17 cellular contexts compared by ENCODE assay signal in genomic region chr11:96334219-96334618, GRCh38. TPM values are rescaled to one million over a fixed set of nuclear protein-coding genes. Genes with fewer than 3 reads are reported as not detected.
A peak's percentile ranks its signal among the peaks of the same experiment; 100 is the strongest.
DNase-seq lines count a peak whose midpoint lies in the region; ATAC-seq and TF ChIP-seq lines count a peak whose summit lies in the region.
"Had no signal": no experiment of that assay in that cellular context is flagged by ENCODE, and none has a peak within 500 bp of the region (broad histone marks: within the 10 kb centered on the region; RNA-seq: fewer than 3 reads in every experiment).

No MANE protein-coding gene starts in this region.

- no peak overlapping the region for H2AFZ ChIP-seq in ACC112 (ENCODE audit: low read length, unreplicated experiment)

- no peaks in the 10 kb centered on the region for H3K9me3 Mint-ChIP-seq in CD4-positive, alpha-beta T cell
- H3K9me3 Mint-ChIP-seq in WTC11 (no peaks in the 10 kb centered on the region), nephron (no peaks in the 10 kb centered on the region)

- H3K4me1 ChIP-seq in ACC112 (ENCODE audit: control insufficient read depth, insufficient read depth, low read length, unreplicated experiment) = peaks cover 90% of the 10 kb centered on the region

- peaks cover 94% of the 10 kb centered on the region for H3K4me1 Mint-ChIP-seq in CD4-positive, alpha-beta T cell (ENCODE audit: low read depth)
- peaks cover 87% of the 10 kb centered on the region for H3K4me1 Mint-ChIP-seq in WTC11
- H3K4me1 Mint-ChIP-seq in nephron = peaks cover 67% of the 10 kb centered on the region

- 0 out of 2 replicates have a peak overlapping the region, but pooled peaks have one; percentile 79 for H3K27ac ChIP-seq in ACC112 (ENCODE audit: low read depth, low read length)
- no peak overlapping the region for H3K27ac ChIP-seq in CD4-positive, alpha-beta T cell (ENCODE audit: low read depth, low read length)
- H3K27ac ChIP-seq: BLaER1 treated with 17β-estradiol and CSF1 and Interleukin-3, amounts not matched to agents 10 nM and 100 nM; SJCRH30 had no signal

- no peak for TF ChIP-seq CTCF in CD4-positive, alpha-beta T cell (IDR thresholded peaks at IDR 0.05)
- TF ChIP-seq CTCF in WTC11 (IDR thresholded peaks at IDR 0.05) (no peak), nephron (IDR thresholded peaks at IDR 0.05; ENCODE audit: unreplicated experiment in 3 of 3) (no peak), lower leg skin (IDR thresholded peaks at IDR 0.05) (no peak)

- no peaks in the 10 kb centered on the region for H3K27me3 Mint-ChIP-seq in CD4-positive, alpha-beta T cell
- H3K27me3 Mint-ChIP-seq in WTC11 (ENCODE audit: low read depth) (no peaks in the 10 kb centered on the region), nephron (ENCODE audit: low read depth) (no peaks in the 10 kb centered on the region)

- H3K79me2 ChIP-seq in ACC112 (ENCODE audit: control insufficient read depth, insufficient read depth, low read length, unreplicated experiment) = peaks cover 94% of the 10 kb centered on the region

- no peaks in the 10 kb centered on the region for H3K27me3 ChIP-seq in ACC112 (ENCODE audit: insufficient read depth, low read length)
- H3K27me3 ChIP-seq in CD4-positive, alpha-beta T cell (ENCODE audit: control insufficient read depth, insufficient read depth, low read length) = no peaks in the 10 kb centered on the region
- H3K27me3 ChIP-seq: BLaER1 treated with 17β-estradiol and CSF1 and Interleukin-3, amounts not matched to agents 10 nM and 100 nM; SJCRH30 had no signal

- H3K36me3 Mint-ChIP-seq in CD4-positive, alpha-beta T cell (ENCODE audit: low read depth) = peaks cover 70% of the 10 kb centered on the region
- 0 out of 2 replicates have a peak, but pooled peaks cover 3% of the 10 kb centered on the region for H3K36me3 Mint-ChIP-seq in WTC11
- no peaks in the 10 kb centered on the region for H3K36me3 Mint-ChIP-seq in nephron (ENCODE audit: low read depth)

- TF ChIP-seq POLR2A in lower leg skin (IDR thresholded peaks at IDR 0.05) = no peak

- WGBS in lower leg skin, 2 donors = 93 to 95% methylated on average over 4 of the region's 4 CpGs

- H3K4me3 Mint-ChIP-seq in CD4-positive, alpha-beta T cell = no peak overlapping the region
- H3K4me3 Mint-ChIP-seq in WTC11 (no peak overlapping the region), nephron (no peak overlapping the region)

- peaks cover 25% of the 10 kb centered on the region for H3K36me3 ChIP-seq in ACC112 (ENCODE audit: insufficient read depth, low read length)
- H3K36me3 ChIP-seq: SJCRH30 had no signal

- DNase-seq in CD4-positive, alpha-beta T cell = no peak
- DNase-seq in WTC11 (ENCODE audit: low spot score) (no peak), iPS-NIHi11 (ENCODE audit: low spot score) (no peak), lower leg skin (ENCODE audit: low spot score in 2 of 2) (no peak), cerebellar cortex (ENCODE audit: low spot score) (no peak)
- DNase-seq: ACHN, H7, NCI-H1694, NCI-H2081, NCI-H2171, NCI-H345, NCI-H524 treated with DMSO at 0.1 percent for 48 hours, OCI-M1, SJCRH30 had no signal

- POLR2A ChIA-PET in CD4-positive, alpha-beta T cell (lab: Charles Lee) = interaction anchor here (1.3 kb wide), 1 partner anchor 20 kb away, joined by 3 read pairs; no protein-coding TSS in a partner anchor
- POLR2A ChIA-PET in WTC11 (lab: Charles Lee) = no interaction called here

- intact Hi-C loops in CD4-positive, alpha-beta T cell (cut with DNase I, micrococcal nuclease) = loop anchor here in 1 of 2 experiments (5.0 kb wide), 1 partner anchor 82 kb away; no protein-coding TSS in a partner anchor
- intact Hi-C loops in lower leg skin (cut with DNase I; ENCODE audit: low total_unique reads) = no loop called here

- peak overlapping the region; percentile 8 for H3K27ac Mint-ChIP-seq in CD4-positive, alpha-beta T cell
- H3K27ac Mint-ChIP-seq in WTC11 = peak overlapping the region; percentile 4
- H3K27ac Mint-ChIP-seq in nephron = peak overlapping the region in 2 of 3 experiments; percentile 14 to 44

- CTCF ChIA-PET in CD4-positive, alpha-beta T cell (lab: Charles Lee) = interaction anchor here (1.4 kb wide), 1 partner anchor 322 kb away, joined by 3 read pairs; no protein-coding TSS in a partner anchor
- CTCF ChIA-PET in WTC11 (lab: Charles Lee) = interaction anchor here (2.3 kb wide), 1 partner anchor 9 kb away, joined by 11 read pairs; the partner anchor contains the start of gene MAML2

- H3K9me3 ChIP-seq in CD4-positive, alpha-beta T cell (ENCODE audit: control insufficient read depth, low read length) = no peaks in the 10 kb centered on the region
- H3K9me3 ChIP-seq: SJCRH30 had no signal

- ATAC-seq in CD4-positive, alpha-beta T cell (ENCODE audit: poor library complexity) = no peak
- ATAC-seq in WTC11 = no peak

- H3K4me3 ChIP-seq in ACC112 (ENCODE audit: low read depth, low read length) = no peak overlapping the region
- H3K4me3 ChIP-seq in lower leg skin (ENCODE audit: low read depth, poor library complexity, severe bottlenecking) = no peak overlapping the region
- H3K4me3 ChIP-seq: BLaER1 treated with 17β-estradiol and CSF1 and Interleukin-3, amounts not matched to agents 10 nM and 100 nM; SJCRH30 had no signal

TF ChIP-seq in WTC11, 78 proteins besides CTCF, POLR2A, EP300 and RAD21:
- TF ChIP-seq ATF6 (CRISPR knock-in tag; IDR thresholded peaks at IDR 0.05) (no peak), ZNF138 (CRISPR knock-in tag; conservative IDR thresholded peaks at IDR 0.05) (no peak)

RNA-seq across cellular contexts. Expression of gene MAML2, which starts 8.8 kb away (rescaled TPM):
- 10 to 100 TPM; 58.8 to 59.8 TPM for total RNA-seq in CD4-positive, alpha-beta T cell
- 5.1 to 8.1 TPM (median 5.2 TPM) in 3 replicates for total RNA-seq in WTC11 (2021)
- total RNA-seq in lower leg skin = 10 to 100 TPM; 17.6 to 31.6 (median 25.8) TPM

RNA-seq across cellular contexts. Expression of gene CCDC82, which starts 55.5 kb away (rescaled TPM):
- 10 to 100 TPM; 23.7 to 24.4 TPM for total RNA-seq in CD4-positive, alpha-beta T cell
- total RNA-seq in WTC11 (2021) (15.0 to 16.3 TPM (median 15.3 TPM) in 3 replicates), lower leg skin (10 to 100 TPM in 1 of 4 donors, 1 to 10 TPM in 3; 5.4 to 15.2 (median 7.8) TPM)

RNA-seq across cellular contexts. Expression of gene JRKL, which starts 55.6 kb away (rescaled TPM):
- 1 to 10 TPM; 3.0 to 3.5 TPM for total RNA-seq in CD4-positive, alpha-beta T cell
- total RNA-seq in WTC11 (2021) = 5.0 to 6.1 TPM (median 5.7 TPM) in 3 replicates
- 10 to 100 TPM in 1 of 4 donors, 1 to 10 TPM in 3; 4.0 to 10.2 (median 5.3) TPM for total RNA-seq in lower leg skin
